26 cellular contexts compared by ENCODE assay signal in the genomic region with DNA sequence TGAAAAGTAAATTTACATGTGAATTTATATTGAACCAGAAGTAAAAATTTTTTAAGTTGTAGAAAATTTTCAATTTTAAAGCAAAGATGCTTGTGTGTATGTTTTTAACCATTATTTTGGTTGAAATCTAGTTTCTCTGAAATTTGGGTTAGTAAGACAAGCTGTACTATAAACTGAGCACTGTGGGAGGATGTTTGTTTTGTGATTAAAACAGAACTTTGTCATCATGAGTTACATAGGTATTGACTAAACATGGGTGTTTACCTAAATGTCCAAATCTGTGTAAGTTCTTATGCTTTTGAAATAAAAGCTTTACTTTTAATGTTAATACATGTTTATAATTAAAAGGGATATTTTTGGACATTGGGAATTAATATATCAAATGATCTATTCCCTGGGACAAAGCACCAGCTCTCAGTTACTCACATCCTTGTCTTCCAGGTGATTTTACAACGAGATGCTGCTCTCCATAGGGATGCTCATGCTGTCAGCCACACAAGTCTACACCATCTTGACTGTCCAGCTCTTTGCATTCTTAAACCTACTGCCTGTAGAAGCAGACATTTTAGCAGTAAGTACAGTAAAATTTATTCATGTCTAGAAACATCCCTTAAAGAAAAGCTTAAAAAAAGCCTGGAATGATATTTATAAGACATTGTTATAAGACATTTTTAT. TPM values are rescaled to one million over a fixed set of nuclear protein-coding genes. Genes with fewer than 3 reads are reported as not detected.
DNase-seq lines count a peak whose midpoint lies in the region; TF ChIP-seq lines count a peak whose summit lies in the region.
"Had no signal": no experiment of that assay in that cellular context is flagged by ENCODE, and none has a peak within 500 bp of the region (broad histone marks: within the 10 kb centered on the region; RNA-seq: fewer than 3 reads in every experiment).

No MANE protein-coding gene starts in this region.

- dilution Hi-C loops in mammary epithelial cell (cut with HindIII; ENCODE audit: low sequenced_read_pairs) = loop anchor here (5.0 kb wide), 1 partner anchor 57 kb away; no protein-coding TSS in a partner anchor

- H3K27ac ChIP-seq in mammary epithelial cell (ENCODE audit: insufficient read depth, low read depth, low read length) (no peak overlapping the region), breast epithelium (no peak overlapping the region), epithelial cell of prostate (peak overlapping the region; percentile 3), liver (ENCODE audit: low read depth in 1 of 2, low read length in 2 of 2) (peak overlapping the region; percentile 64 to 72), colonic mucosa (no peak overlapping the region)
- H3K27ac ChIP-seq: 22Rv1, SK-N-MC had no signal

- no peaks in the 10 kb centered on the region for H4K20me1 ChIP-seq in mammary epithelial cell (ENCODE audit: insufficient read depth, low read length)

- H3K4me1 ChIP-seq in mammary epithelial cell (ENCODE audit: insufficient read depth, low read length) = no peaks in the 10 kb centered on the region
- H3K4me1 ChIP-seq in breast epithelium = peaks cover 0 to 4% of the 10 kb centered on the region in 2 donors
- H3K4me1 ChIP-seq in liver (ENCODE audit: control insufficient read depth in 4 of 4, insufficient read depth in 4 of 4, low read length in 3 of 4) = peaks cover 4 to 46% (median 29%) of the 10 kb centered on the region in 4 donors
- H3K4me1 ChIP-seq in colonic mucosa = no peaks in the 10 kb centered on the region

- peak; percentile 16 for DNase-seq in mammary epithelial cell
- DNase-seq in breast epithelium (ENCODE audit: low spot score in 2 of 2) = no peak
- no peak for DNase-seq in epithelial cell of prostate (ENCODE audit: low read depth, low spot score)
- no peak for DNase-seq in colonic mucosa
- DNase-seq in hepatic stellate cell (ENCODE audit: low spot score) = no peak
- no peak for DNase-seq in NCI-H2107 (lab: John Stamatoyannopoulos, UW)
- DNase-seq in GM13977 (ENCODE audit: low spot score) = no peak
- DNase-seq: AML-193; C1 segment of cervical spinal cord; Calu3; CD8-positive, alpha-beta T cell; GDM1; Karpas-422; NCI-H1694 treated with DMSO at 0.1 percent for 48 hours; NCI-H2081 treated with DMSO at 0.1 percent for 48 hours; NCI-H446 treated with DMSO at 0.1 percent for 48 hours; NCI-H526 treated with DMSO at 0.1 percent for 48 hours; OCI-M1; SHP77 treated with DMSO at 0.1 percent for 48 hours had no signal

- BruUV-seq in mammary epithelial cell (replicated peaks; lab: Mats Ljungman, UMichigan) = no TSS peak

- WGBS in mammary epithelial cell (ENCODE audit: low coverage, missing lambda C conversion rate) = 100% methylated on average over 1 of the region's 1 CpG
- 48% methylated on average over 1 of the region's 1 CpG for WGBS in liver

- in situ Hi-C loops in mammary epithelial cell (cut with MboI; ENCODE audit: low sequenced_read_pairs in 2 of 2) (no loop called here), GM13977 (cut with MboI; ENCODE audit: low pct_unique_long_range_greater_than_20kb, low sequenced_read_pairs, unreplicated experiment) (no loop called here)

- no peak for TF ChIP-seq RAD21 in liver (IDR thresholded peaks at IDR 0.05)

- no peak overlapping the region for H2AFZ ChIP-seq in mammary epithelial cell (ENCODE audit: low read depth, low read length)

- intact Hi-C loops in mammary epithelial cell (cut with micrococcal nuclease) (no loop called here), breast epithelium (cut with DNase I; ENCODE audit: low total_unique reads) (no loop called here), colonic mucosa (cut with DNase I) (no loop called here)

- TF ChIP-seq POLR2A in breast epithelium (IDR thresholded peaks at IDR 0.05) = no peak

- H3K9ac ChIP-seq in mammary epithelial cell (ENCODE audit: insufficient read depth, low read length) (no peak overlapping the region), liver (ENCODE audit: low read depth in 1 of 2, low read length in 2 of 2) (no peak overlapping the region), colonic mucosa (ENCODE audit: low read depth in 2 of 2, low read length in 2 of 2) (no peak overlapping the region)

- H3K27me3 ChIP-seq in mammary epithelial cell (ENCODE audit: insufficient read depth, low read length) = no peaks in the 10 kb centered on the region
- H3K27me3 ChIP-seq in breast epithelium = no peaks in the 10 kb centered on the region
- no peaks in the 10 kb centered on the region for H3K27me3 ChIP-seq in liver (ENCODE audit: control insufficient read depth in 4 of 4, insufficient read depth in 4 of 4, low read length in 3 of 4)
- no peaks in the 10 kb centered on the region for H3K27me3 ChIP-seq in colonic mucosa

- H3K9me3 ChIP-seq in mammary epithelial cell (replicated peaks; ENCODE audit: insufficient read depth, low read length) (no peaks in the 10 kb centered on the region), breast epithelium (no peaks in the 10 kb centered on the region), liver (ENCODE audit: control insufficient read depth in 4 of 4, low read length in 3 of 4) (no peaks in the 10 kb centered on the region), colonic mucosa (no peaks in the 10 kb centered on the region)

- no peak for TF ChIP-seq CTCF in mammary epithelial cell (conservative IDR thresholded peaks at IDR 0.05 in 1 of 2, IDR thresholded peaks at IDR 0.05 in 1 of 2; ENCODE audit: extremely low read depth in 1 of 2, insufficient read depth in 1 of 2, low read depth in 1 of 2, low read length in 2 of 2)
- no peak for TF ChIP-seq CTCF in breast epithelium (IDR thresholded peaks at IDR 0.05)
- TF ChIP-seq CTCF in liver (IDR thresholded peaks at IDR 0.05; ENCODE audit: low read depth, low read length, missing input control) = no peak
- TF ChIP-seq CTCF in colonic mucosa (IDR thresholded peaks at IDR 0.05) = no peak
- TF ChIP-seq CTCF in GM13977 (IDR thresholded peaks at IDR 0.05; ENCODE audit: extremely low read depth, insufficient read depth, missing control alignments) = no peak

- peaks cover 89% of the 10 kb centered on the region for H3K79me2 ChIP-seq in mammary epithelial cell (ENCODE audit: insufficient read depth, low read length)

- H3K4me3 ChIP-seq in mammary epithelial cell (replicated peaks in 1 of 3; ENCODE audit: insufficient read depth in 1 of 3, low read depth in 2 of 3, low read length in 3 of 3) = no peak overlapping the region
- H3K4me3 ChIP-seq in breast epithelium = no peak overlapping the region
- H3K4me3 ChIP-seq in liver (ENCODE audit: low read depth in 1 of 3, low read length in 3 of 3) = no peak overlapping the region
- H3K4me3 ChIP-seq in colonic mucosa = no peak overlapping the region
- H3K4me3 ChIP-seq: SK-N-MC had no signal

- H3K4me2 ChIP-seq in mammary epithelial cell (ENCODE audit: insufficient read depth, low read depth, low read length) = no peak overlapping the region

- CTCF ChIA-PET in mammary epithelial cell (lab: Charles Lee; ENCODE audit: low non-redundant PET) = no interaction called here

- peaks cover 6% of the 10 kb centered on the region for H3K36me3 ChIP-seq in mammary epithelial cell (ENCODE audit: insufficient read depth, low read length)
- H3K36me3 ChIP-seq in breast epithelium = peaks cover 3% of the 10 kb centered on the region
- H3K36me3 ChIP-seq in liver (ENCODE audit: control insufficient read depth in 4 of 4, insufficient read depth in 3 of 4, low read depth in 1 of 4, low read length in 3 of 4) = peaks cover 0 to 5% (median 2%) of the 10 kb centered on the region in 4 donors
- no peaks in the 10 kb centered on the region for H3K36me3 ChIP-seq in colonic mucosa

TF ChIP-seq in liver, 16 proteins besides CTCF, POLR2A, EP300 and RAD21 (continues in another document):
- TF ChIP-seq, protein P1, sequence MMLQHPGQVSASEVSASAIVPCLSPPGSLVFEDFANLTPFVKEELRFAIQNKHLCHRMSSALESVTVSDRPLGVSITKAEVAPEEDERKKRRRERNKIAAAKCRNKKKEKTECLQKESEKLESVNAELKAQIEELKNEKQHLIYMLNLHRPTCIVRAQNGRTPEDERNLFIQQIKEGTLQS (IDR thresholded peaks at IDR 0.05) = peak; percentile 42
- TF ChIP-seq GABPA (IDR thresholded peaks at IDR 0.05 in 1 of 2, conservative IDR thresholded peaks at IDR 0.05 in 1 of 2) (no peak), NR2F2 (IDR thresholded peaks at IDR 0.05) (no peak), TAF1 (conservative IDR thresholded peaks at IDR 0.05) (no peak), EGR1 (IDR thresholded peaks at IDR 0.05; ENCODE audit: low read depth in 2 of 2) (no peak), FOXA1 (IDR thresholded peaks at IDR 0.05) (peak; percentile 92), YY1 (IDR thresholded peaks at IDR 0.05) (peak; percentile 58), HNF4A (conservative IDR thresholded peaks at IDR 0.05) (peak; percentile 67 to 84)

RNA-seq across cellular contexts. Expression of gene RNF13, which starts 32.7 kb away (rescaled TPM):
- total RNA-seq in mammary epithelial cell (100 to 1,000 TPM in 1 of 2 donors, 10 to 100 TPM in 1; 39.7 to 105 TPM), breast epithelium (100 to 1,000 TPM in 2 of 3 donors, 10 to 100 TPM in 1; 95.0 to 142 (median 114) TPM), liver (10 to 100 TPM; 54.6 to 65.2 TPM), colonic mucosa (10 to 100 TPM; 41.3 to 49.1 TPM)
- polyA plus RNA-seq in mammary epithelial cell (31.7 TPM), liver (10 to 100 TPM; 31.3 to 70.5 TPM)
- 147 TPM for polyA minus RNA-seq in mammary epithelial cell

RNA-seq across cellular contexts. Expression of gene ANKUB1, which starts 53.4 kb away (rescaled TPM):
- total RNA-seq in mammary epithelial cell (under 1 TPM in 1 of 2 donors, not detected in 1; 0.17 TPM), breast epithelium (not detected), liver (not detected), colonic mucosa (not detected)
- polyA plus RNA-seq in mammary epithelial cell (0.15 TPM), liver (under 1 TPM in 1 of 2 donors, not detected in 1; 0.19 TPM)
- not detected for polyA minus RNA-seq in mammary epithelial cell
- total RNA-seq: Calu3; CD8-positive, alpha-beta T cell; Daoy; H1; M059J had no signal
- polyA plus RNA-seq: AG04450, H1 had no signal

Comparison
In these comparisons a context has a peak if more than half of its experiments do, and no peak if none do; other contexts are left out.
1. H3K27ac ChIP-seq: peak in epithelial cell of prostate (single experiment) and liver (2 of 2); none in mammary epithelial cell (single experiment), breast epithelium (0 of 2) and colonic mucosa (single experiment).